In the genomic region with DNA sequence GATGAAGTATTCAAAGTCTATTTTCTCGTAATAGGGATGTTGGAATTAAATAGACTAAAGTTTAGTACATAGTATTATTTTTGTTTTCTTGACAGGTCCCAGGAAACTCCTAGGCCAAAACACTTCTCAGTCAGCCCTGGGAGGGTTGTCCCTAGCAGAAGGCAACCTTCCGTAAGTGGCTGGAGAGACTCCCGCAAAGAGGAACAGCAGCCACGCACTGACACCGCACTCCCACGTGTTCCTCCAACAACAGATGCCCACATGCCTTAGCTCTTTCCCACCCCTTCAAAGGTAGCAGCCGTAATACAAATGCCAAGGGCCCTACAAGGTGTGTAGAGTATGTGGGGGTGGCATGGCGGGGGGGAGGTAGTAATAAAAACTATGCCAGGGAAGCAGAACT, we compare ENCODE assay signal across 15 cellular contexts. TPM values are rescaled to one million over a fixed set of nuclear protein-coding genes. Genes with fewer than 3 reads are reported as not detected.
DNase-seq lines count a peak whose midpoint lies in the region; ATAC-seq and TF ChIP-seq lines count a peak whose summit lies in the region.
"Had no signal": no experiment of that assay in that cellular context is flagged by ENCODE, and none has a peak within 500 bp of the region (broad histone marks: within the 10 kb centered on the region; RNA-seq: fewer than 3 reads in every experiment).

No MANE protein-coding gene starts in this region.

- H3K27ac Mint-ChIP-seq in progenitor cell of endocrine pancreas (peak overlapping the region; percentile 84), Caco-2 (ENCODE audit: unreplicated experiment) (no peak overlapping the region)

- no peak overlapping the region for H3K4me2 ChIP-seq in IMR-90 (ENCODE audit: low read depth, low read length)
- H3K4me2 ChIP-seq in fibroblast of lung (ENCODE audit: extremely low read depth, insufficient read depth, low read length): no peak overlapping the region

- H2BK20ac ChIP-seq in IMR-90 (ENCODE audit: low read depth, low read length): peak overlapping the region; percentile 58

- no peak for TF ChIP-seq RAD21 in IMR-90 (IDR thresholded peaks at IDR 0.05; ENCODE audit: low read length)

- H3K9ac ChIP-seq in IMR-90 (ENCODE audit: low read depth, low read length) (peak overlapping the region; percentile 1; the same call in 1 of the 2 replicates), fibroblast of lung (ENCODE audit: insufficient read depth, low read length) (no peak overlapping the region)

- H3K79me2 ChIP-seq in fibroblast of lung (ENCODE audit: control insufficient read depth, insufficient read depth, low read length): no peaks in the 10 kb centered on the region

- H3K4me3 Mint-ChIP-seq in progenitor cell of endocrine pancreas (ENCODE audit: low read depth) (no peak overlapping the region), Caco-2 (ENCODE audit: unreplicated experiment) (no peak overlapping the region)
- H3K4me3 Mint-ChIP-seq: activated CD8-positive, alpha-beta memory T cell treated with anti-CD3 and anti-CD28 coated beads, Interleukin-2, amount 10 ng/mL, durations not matched to agents 7 days and 5 days had no signal

- no peak overlapping the region for H2AFZ ChIP-seq in IMR-90 (replicated peaks; ENCODE audit: low read length, poor library complexity)
- no peak overlapping the region for H2AFZ ChIP-seq in fibroblast of lung (ENCODE audit: low read length)

- DNase-seq in A673 (ENCODE audit: low spot score) (no peak), IMR-90 (no peak), fibroblast of lung (ENCODE audit: low read depth in 2 of 2) (no peak), progenitor cell of endocrine pancreas (ENCODE audit: low spot score, unreplicated experiment) (no peak), SW 1271 (lab: John Stamatoyannopoulos, UW) (no peak), AG08396 (ENCODE audit: low spot score) (no peak), DMS153 (lab: John Stamatoyannopoulos, UW) (no peak), Caco-2 (no peak)
- DNase-seq: activated CD8-positive, alpha-beta memory T cell treated with anti-CD3 and anti-CD28 coated beads, Interleukin-2, amount 10 ng/mL, durations not matched to agents 7 days and 5 days; NCI-H1048; NCI-H2107; NCI-H69; stimulated activated naive CD8-positive, alpha-beta T cell treated with anti-CD3 and anti-CD28 coated beads, Interleukin-15, Interleukin-2, amounts not matched to agents 100 U/mL and 50 U/mL, for 24 hours; uterus had no signal

- H3K4me1 Mint-ChIP-seq in progenitor cell of endocrine pancreas (ENCODE audit: low read depth) (peaks cover 14% of the 10 kb centered on the region), Caco-2 (ENCODE audit: low read depth, unreplicated experiment) (no peaks in the 10 kb centered on the region)

- H3K36me3 Mint-ChIP-seq in progenitor cell of endocrine pancreas (ENCODE audit: insufficient read depth) (peaks cover 20% of the 10 kb centered on the region), Caco-2 (ENCODE audit: insufficient read depth, unreplicated experiment) (peaks cover 100% of the 10 kb centered on the region)

- dilution Hi-C loops in IMR-90 (cut with HindIII; ENCODE audit: low sequenced_read_pairs, unreplicated experiment): no loop called here

- H4K5ac ChIP-seq in IMR-90 (ENCODE audit: low read depth, low read length): peak overlapping the region; percentile 15; the same call in 1 of the 2 replicates

- peak overlapping the region; percentile 68 for H2AK9ac ChIP-seq in IMR-90 (replicated peaks; ENCODE audit: low read depth, low read length, poor library complexity)

- H4K8ac ChIP-seq in IMR-90 (ENCODE audit: low read depth in 2 of 2, low read length in 2 of 2): peak overlapping the region in 1 of 2 experiments; percentile 53; a peak in 1 of 4 replicates

- no peaks in the 10 kb centered on the region for H4K20me1 ChIP-seq in IMR-90 (ENCODE audit: insufficient read depth, low read length)
- H4K20me1 ChIP-seq in fibroblast of lung (ENCODE audit: control insufficient read depth, extremely low read depth, insufficient read depth, low read length): no peaks in the 10 kb centered on the region

- H4K91ac ChIP-seq in IMR-90 (ENCODE audit: insufficient read depth, low read depth, low read length): peak overlapping the region; percentile 31

- TF ChIP-seq CTCF in A673 (conservative IDR thresholded peaks at IDR 0.05; ENCODE audit: low read depth, low read length) (no peak), IMR-90 (conservative IDR thresholded peaks at IDR 0.05; ENCODE audit: low read depth, low read length) (no peak), fibroblast of lung (conservative IDR thresholded peaks at IDR 0.05 in 1 of 2, IDR thresholded peaks at IDR 0.05 in 1 of 2; ENCODE audit: low read depth in 1 of 2, low read length in 2 of 2) (no peak), progenitor cell of endocrine pancreas (IDR thresholded peaks at IDR 0.05; ENCODE audit: unreplicated experiment) (no peak), Caco-2 (IDR thresholded peaks at IDR 0.05; ENCODE audit: insufficient read depth in 1 of 2, low read depth in 1 of 2, low read length in 1 of 2, severe bottlenecking in 1 of 2, unreplicated experiment in 1 of 2) (no peak)

- peak overlapping the region; percentile 34; the same call in 1 of the 3 replicates for H2BK15ac ChIP-seq in IMR-90 (ENCODE audit: low read depth, low read length)

- H3K23ac ChIP-seq in IMR-90 (ENCODE audit: low read depth, low read length): no peak overlapping the region; the same call in 1 of the 2 replicates

- H3K4me3 ChIP-seq in A673 (ENCODE audit: low read depth, low read length, poor library complexity, severe bottlenecking): no peak overlapping the region
- no peak overlapping the region for H3K4me3 ChIP-seq in IMR-90 (ENCODE audit: insufficient read depth, low read depth, low read length)
- no peak overlapping the region for H3K4me3 ChIP-seq in fibroblast of lung (replicated peaks in 1 of 4; ENCODE audit: control extremely low read depth in 1 of 4, insufficient read depth in 1 of 4, low read depth in 3 of 4, low read length in 4 of 4)
- H3K4me3 ChIP-seq in Caco-2 (ENCODE audit: low read depth, low read length): no peak overlapping the region
- H3K4me3 ChIP-seq: uterus had no signal

- H3K27ac ChIP-seq in A673 (ENCODE audit: low read depth, low read length, poor library complexity, severe bottlenecking): peak overlapping the region; percentile 92
- peak overlapping the region; percentile 8; the same call in 1 of the 2 replicates for H3K27ac ChIP-seq in IMR-90 (ENCODE audit: insufficient read depth, low read length)
- peak overlapping the region; percentile 70 for H3K27ac ChIP-seq in fibroblast of lung (ENCODE audit: insufficient read depth, low read length)

- no peak for TF ChIP-seq POLR2A in IMR-90 (IDR thresholded peaks at IDR 0.05; ENCODE audit: low read depth, low read length)

- no peaks in the 10 kb centered on the region for H3K9me3 ChIP-seq in A673 (ENCODE audit: low read depth, low read length, poor library complexity, severe bottlenecking)
- no peaks in the 10 kb centered on the region for H3K9me3 ChIP-seq in IMR-90 (ENCODE audit: control insufficient read depth, insufficient read depth, low read length)
- no peaks in the 10 kb centered on the region for H3K9me3 ChIP-seq in fibroblast of lung (ENCODE audit: control insufficient read depth, insufficient read depth, low read depth, low read length)
- no peaks in the 10 kb centered on the region for H3K9me3 ChIP-seq in Caco-2
- H3K9me3 ChIP-seq: uterus had no signal

- peak overlapping the region; percentile 93; the same call in 1 of the 2 replicates for H2AK5ac ChIP-seq in IMR-90 (ENCODE audit: low read depth, low read length)

- ATAC-seq in IMR-90 (ENCODE audit: low read depth): no peak
- ATAC-seq: activated CD8-positive, alpha-beta memory T cell treated with anti-CD3 and anti-CD28 coated beads, Interleukin-2, amount 10 ng/mL, durations not matched to agents 7 days and 5 days; stimulated activated naive CD8-positive, alpha-beta T cell treated with anti-CD3 and anti-CD28 coated beads, Interleukin-15, Interleukin-2, amounts not matched to agents 100 U/mL and 50 U/mL, for 24 hours had no signal

- peak overlapping the region; percentile 67; the same call in 1 of the 2 replicates for H2BK120ac ChIP-seq in IMR-90 (ENCODE audit: low read depth, low read length)

- CTCF ChIA-PET in A673 (lab: Charles Lee): no interaction called here
- CTCF ChIA-PET in IMR-90 (lab: Yijun Ruan, JAX): interaction anchor here (0.6 to 1.8 kb wide), 3 partner anchors 41 to 125 kb away, joined by 4 to 7 read pairs (median 4); no protein-coding TSS in a partner anchor
- CTCF ChIA-PET in Caco-2 (lab: Charles Lee): no interaction called here

- H3K56ac ChIP-seq in IMR-90 (ENCODE audit: extremely low read depth, insufficient read depth, low read length): no peak overlapping the region

- H3K9me3 Mint-ChIP-seq in progenitor cell of endocrine pancreas (ENCODE audit: low read depth) (no peaks in the 10 kb centered on the region), Caco-2 (ENCODE audit: unreplicated experiment) (no peaks in the 10 kb centered on the region)

- H3K4me1 ChIP-seq in A673 (ENCODE audit: insufficient read depth, low read length, poor library complexity, severe bottlenecking): peaks cover 70% of the 10 kb centered on the region
- peaks cover 62% of the 10 kb centered on the region for H3K4me1 ChIP-seq in IMR-90 (ENCODE audit: control insufficient read depth, insufficient read depth, low read length)
- H3K4me1 ChIP-seq in fibroblast of lung (ENCODE audit: control insufficient read depth, extremely low read depth, insufficient read depth, low read length): peaks cover 73% of the 10 kb centered on the region
- H3K4me1 ChIP-seq in Caco-2: no peaks in the 10 kb centered on the region

- peak overlapping the region; percentile 34 for H3K14ac ChIP-seq in IMR-90 (replicated peaks; ENCODE audit: low read depth, low read length)

- H3K36me3 ChIP-seq in A673 (ENCODE audit: insufficient read depth, low read length, poor library complexity, severe bottlenecking): peaks cover 24% of the 10 kb centered on the region
- H3K36me3 ChIP-seq in IMR-90 (ENCODE audit: control insufficient read depth, insufficient read depth, low read length): peaks cover 5% of the 10 kb centered on the region
- H3K36me3 ChIP-seq in fibroblast of lung (ENCODE audit: control insufficient read depth, insufficient read depth, low read length): peaks cover 2% of the 10 kb centered on the region
- no peaks in the 10 kb centered on the region for H3K36me3 ChIP-seq in Caco-2 (ENCODE audit: control insufficient read depth, insufficient read depth, low read length)
- H3K36me3 ChIP-seq: uterus had no signal

- peak overlapping the region; percentile 6 for H2BK5ac ChIP-seq in IMR-90 (ENCODE audit: low read depth, low read length, poor library complexity, severe bottlenecking)

- POLR2A ChIA-PET in A673 (lab: Charles Lee; ENCODE audit: low non-redundant PET): no interaction called here
- POLR2A ChIA-PET in IMR-90 (lab: Charles Lee; ENCODE audit: unreplicated experiment): interaction anchor here (0.5 kb wide), 1 partner anchor 51 kb away, joined by 3 read pairs; no protein-coding TSS in a partner anchor
- POLR2A ChIA-PET in Caco-2 (lab: Charles Lee): no interaction called here

- H3K27me3 Mint-ChIP-seq in progenitor cell of endocrine pancreas (no peaks in the 10 kb centered on the region), Caco-2 (ENCODE audit: insufficient read depth, unreplicated experiment) (no peaks in the 10 kb centered on the region)
- H3K27me3 Mint-ChIP-seq: activated CD8-positive, alpha-beta memory T cell treated with anti-CD3 and anti-CD28 coated beads, Interleukin-2, amount 10 ng/mL, durations not matched to agents 7 days and 5 days had no signal

- peak overlapping the region; percentile 6; the same call in 1 of the 2 replicates for H3K18ac ChIP-seq in IMR-90 (ENCODE audit: low read depth, low read length)

- peaks cover 39% of the 10 kb centered on the region for H3K9me1 ChIP-seq in IMR-90 (ENCODE audit: insufficient read depth, low read length)

- in situ Hi-C loops in IMR-90 (cut with MboI; ENCODE audit: low sequenced_read_pairs): no loop called here

- intact Hi-C loops in A673 (cut with micrococcal nuclease; ENCODE audit: unreplicated experiment) (no loop called here), IMR-90 (cut with micrococcal nuclease) (no loop called here), Caco-2 (cut with micrococcal nuclease; ENCODE audit: unreplicated experiment) (no loop called here)

- peak overlapping the region; percentile 61 for H3K4ac ChIP-seq in IMR-90 (ENCODE audit: low read depth, low read length)

- WGBS in IMR-90 (ENCODE audit: extremely low coverage in 2 of 2, insufficient read length in 1 of 2), 2 experiments: 100% methylated on average over 2 of the region's 8 CpGs; no CpG with 5 or more reads in 1 of the 2 experiments

- no peaks in the 10 kb centered on the region for H3K27me3 ChIP-seq in A673 (replicated peaks; ENCODE audit: insufficient read depth, low read depth, low read length, poor library complexity)
- H3K27me3 ChIP-seq in IMR-90 (ENCODE audit: control insufficient read depth, insufficient read depth, low read length): no peaks in the 10 kb centered on the region
- H3K27me3 ChIP-seq in fibroblast of lung (ENCODE audit: control insufficient read depth, insufficient read depth, low read length): no peaks in the 10 kb centered on the region
- H3K27me3 ChIP-seq in Caco-2 (replicated peaks; ENCODE audit: control insufficient read depth, insufficient read depth, low read length): no peaks in the 10 kb centered on the region
- H3K27me3 ChIP-seq: uterus had no signal

- no TSS peak for BruUV-seq in A673 (replicated peaks; lab: Mats Ljungman, UMichigan)
- no TSS peak for BruUV-seq in IMR-90 (replicated peaks; lab: Mats Ljungman, UMichigan)
- no TSS peak for BruUV-seq in Caco-2 (replicated peaks; lab: Mats Ljungman, UMichigan)

- H3K79me1 ChIP-seq in IMR-90 (ENCODE audit: low read depth in 1 of 2, low read length in 2 of 2): peaks cover 6 to 49% of the 10 kb centered on the region in 2 experiments; a peak in 3 of 4 replicates

RNA-seq across cellular contexts. Expression of a gene that starts 28.4 kb away (rescaled TPM):
- total RNA-seq in A673 (2021) (3.4 and 3.6 TPM in 2 replicates), IMR-90 (2012; rRNA removed) (2.5 and 2.9 TPM in 2 replicates), fibroblast of lung (1.3 and 2.6 TPM in 2 replicates), progenitor cell of endocrine pancreas (1.2 and 1.3 TPM in 2 replicates), Caco-2 (2022) (0.21 and 0.25 TPM in 2 replicates)
- polyA plus RNA-seq in IMR-90 (2012; rRNA removed) (3.8 TPM in 2 replicates), fibroblast of lung (0.97 and 1.1 TPM in 2 replicates)
- polyA plus RNA-seq in IMR-90 (2012; cell fraction: cytosol; rRNA removed): 2.5 and 3.2 TPM in 2 replicates
- 11.1 and 15.3 TPM in 2 replicates for polyA plus RNA-seq in IMR-90 (2012; cell fraction: nucleus; rRNA removed; ENCODE audit: low replicate concordance)
- 0.82 and 1.0 TPM in 2 replicates for polyA plus RNA-seq in fibroblast of lung (2012)
- polyA minus RNA-seq in fibroblast of lung (ENCODE audit: low replicate concordance): 5.9 and 6.7 TPM in 2 replicates
- total RNA-seq: activated CD8-positive, alpha-beta memory T cell treated with anti-CD3 and anti-CD28 coated beads, Interleukin-2, amount 10 ng/mL, durations not matched to agents 7 days and 5 days; T-helper 1 cell treated with Interleukin-12 subunit alpha and Interleukin-12 subunit beta and Interleukin-4 antibody, amounts not matched to agents 30 ng/mL and 1 ng/mL, for 36 hours had no signal

RNA-seq across cellular contexts. Expression of a gene that starts 32.5 kb away (rescaled TPM):
- total RNA-seq in A673 (2021) (3.6 and 3.8 TPM in 2 replicates), IMR-90 (2012; rRNA removed) (1.1 and 1.6 TPM in 2 replicates), fibroblast of lung (1.5 and 3.0 TPM in 2 replicates), progenitor cell of endocrine pancreas (3.0 and 3.8 TPM in 2 replicates), Caco-2 (2022) (0.28 and 0.39 TPM in 2 replicates)
- polyA plus RNA-seq in IMR-90 (2012; rRNA removed) (0.60 and 0.65 TPM in 2 replicates), fibroblast of lung (0.48 and 0.76 TPM in 2 replicates)
- 0.12 and 0.24 TPM in 2 replicates for polyA plus RNA-seq in IMR-90 (2012; cell fraction: cytosol; rRNA removed)
- 4.4 and 5.1 TPM in 2 replicates for polyA plus RNA-seq in IMR-90 (2012; cell fraction: nucleus; rRNA removed; ENCODE audit: low replicate concordance)
- 0.41 and 0.48 TPM in 2 replicates for polyA plus RNA-seq in fibroblast of lung (2012)
- 5.7 and 7.8 TPM in 2 replicates for polyA minus RNA-seq in fibroblast of lung (ENCODE audit: low replicate concordance)
- total RNA-seq: activated CD8-positive, alpha-beta memory T cell treated with anti-CD3 and anti-CD28 coated beads, Interleukin-2, amount 10 ng/mL, durations not matched to agents 7 days and 5 days; T-helper 1 cell treated with Interleukin-12 subunit alpha and Interleukin-12 subunit beta and Interleukin-4 antibody, amounts not matched to agents 30 ng/mL and 1 ng/mL, for 36 hours had no signal

RNA-seq across cellular contexts. Expression of a gene that starts 41.6 kb away (rescaled TPM):
- total RNA-seq in A673 (2021) (103 and 112 TPM in 2 replicates), IMR-90 (2012; rRNA removed) (21.1 and 21.9 TPM in 2 replicates), fibroblast of lung (59.0 and 63.4 TPM in 2 replicates), progenitor cell of endocrine pancreas (25.8 and 29.7 TPM in 2 replicates), Caco-2 (2022) (1.3 and 2.9 TPM in 2 replicates)
- polyA plus RNA-seq in IMR-90 (2012; rRNA removed) (58.9 and 72.1 TPM in 2 replicates), fibroblast of lung (106 and 109 TPM in 2 replicates)
- polyA plus RNA-seq in IMR-90 (2012; cell fraction: cytosol; rRNA removed): 70.3 and 79.6 TPM in 2 replicates
- polyA plus RNA-seq in IMR-90 (2012; cell fraction: nucleus; rRNA removed; ENCODE audit: low replicate concordance): 18.5 and 26.3 TPM in 2 replicates
- 155 and 185 TPM in 2 replicates for polyA plus RNA-seq in fibroblast of lung (2012)
- polyA minus RNA-seq in fibroblast of lung (ENCODE audit: low replicate concordance): 188 and 308 TPM in 2 replicates
- total RNA-seq: activated CD8-positive, alpha-beta memory T cell treated with anti-CD3 and anti-CD28 coated beads, Interleukin-2, amount 10 ng/mL, durations not matched to agents 7 days and 5 days; T-helper 1 cell treated with Interleukin-12 subunit alpha and Interleukin-12 subunit beta and Interleukin-4 antibody, amounts not matched to agents 30 ng/mL and 1 ng/mL, for 36 hours had no signal

Comparison
In these comparisons a context has a peak if more than half of its experiments do, and no peak if none do; other contexts are left out.
1. H3K27ac ChIP-seq: peak in every context shown above with its lines; median percentile 92 in A673; 70 in fibroblast of lung; 8 in IMR-90.